ENCODE assay signal across 8 cellular contexts in genomic region chr2:206083602-206084467, GRCh38. TPM values are rescaled to one million over a fixed set of nuclear protein-coding genes. Genes with fewer than 3 reads are reported as not detected.
DNase-seq lines count a peak whose midpoint lies in the region; ATAC-seq and TF ChIP-seq lines count a peak whose summit lies in the region.

No MANE protein-coding gene starts in this region.

- DNase-seq in SK-MEL-5 (ENCODE audit: low read depth, low spot score) (peak; percentile 34), dorsolateral prefrontal cortex (no peak), mucosa of gallbladder (ENCODE audit: low spot score) (peak; percentile 23), upper lobe of right lung (no peak), UCSD-AML1 (lab: John Stamatoyannopoulos, UW; ENCODE audit: unreplicated experiment) (no peak), HuH-7 (ENCODE audit: low spot score) (no peak)

- intact Hi-C loops in dorsolateral prefrontal cortex (cut with DNase I) (loop anchor here in 1 of 2 donors (2.0 kb wide), 1 partner anchor 75 kb away; the partner anchor contains the start of genes EEF1B2 and NDUFS1), upper lobe of right lung (cut with DNase I) (no loop called here)

- no peaks in the 10 kb centered on the region for H3K36me3 ChIP-seq in upper lobe of right lung

- in situ Hi-C loops in SK-MEL-5 (cut with HindIII; ENCODE audit: low pct_unique_long_range_greater_than_20kb, low sequenced_read_pairs), result no loop called here

- H3K27ac ChIP-seq in C4-2B, result peak overlapping the region; percentile 87
- peak overlapping the region; percentile 89 to 100 (median 99) for H3K27ac ChIP-seq in dorsolateral prefrontal cortex
- H3K27ac ChIP-seq in upper lobe of right lung, result peak overlapping the region; percentile 99

- peaks cover 25% of the 10 kb centered on the region for H3K4me1 ChIP-seq in upper lobe of right lung

- H3K4me3 ChIP-seq in dorsolateral prefrontal cortex, result peak overlapping the region; percentile 71 to 95 (median 86)
- peak overlapping the region; percentile 77 for H3K4me3 ChIP-seq in upper lobe of right lung

- no peaks in the 10 kb centered on the region for H3K9me3 ChIP-seq in upper lobe of right lung

- peak; percentile 19 for ATAC-seq in GM21786 (IDR thresholded peaks at IDR 0.05; ENCODE audit: unreplicated experiment)
- ATAC-seq in upper lobe of right lung, result no peak

- H3K27me3 ChIP-seq in dorsolateral prefrontal cortex, result no peaks in the 10 kb centered on the region
- H3K27me3 ChIP-seq in upper lobe of right lung, result no peaks in the 10 kb centered on the region

- TF ChIP-seq CTCF in C4-2B (conservative IDR thresholded peaks at IDR 0.05) (no peak), dorsolateral prefrontal cortex (IDR thresholded peaks at IDR 0.05 in 54 of 56, conservative IDR thresholded peaks at IDR 0.05 in 2 of 56; ENCODE audit: low read depth in 1 of 56, partially characterized antibody in 56 of 56) (no peak), upper lobe of right lung (IDR thresholded peaks at IDR 0.05) (no peak)

RNA-seq across cellular contexts. Expression of gene INO80D, which starts 2.1 kb away (rescaled TPM):
- 6.5 and 6.8 TPM in 2 replicates for total RNA-seq in SK-MEL-5 (2014; rRNA removed; shearing (Covaris generic))
- 2.1 and 3.4 TPM in 2 replicates for polyA plus RNA-seq in SK-MEL-5 (2015; cell fraction: cytosol; rRNA removed)
- polyA plus RNA-seq in SK-MEL-5 (2015; cell fraction: nucleus; rRNA removed), result 8.8 and 9.9 TPM in 2 replicates
- total RNA-seq in dorsolateral prefrontal cortex (10 to 100 TPM; 27.8 to 53.6 (median 36.6) TPM), mucosa of gallbladder (24.6 TPM), upper lobe of right lung (29.4 TPM)

Comparison
In these comparisons a context has a peak if more than half of its experiments do, and no peak if none do; other contexts are left out.
1. DNase-seq: peak in SK-MEL-5 (single experiment) and mucosa of gallbladder (single experiment); none in dorsolateral prefrontal cortex (0 of 10), upper lobe of right lung (single experiment), UCSD-AML1 (single experiment) and HuH-7 (single experiment).
2. Peak in every context shown above with its lines, with median percentiles within 50 percentile points of each other: H3K27ac ChIP-seq.